ENCODE assay signal across 25 cellular contexts in the genomic region with DNA sequence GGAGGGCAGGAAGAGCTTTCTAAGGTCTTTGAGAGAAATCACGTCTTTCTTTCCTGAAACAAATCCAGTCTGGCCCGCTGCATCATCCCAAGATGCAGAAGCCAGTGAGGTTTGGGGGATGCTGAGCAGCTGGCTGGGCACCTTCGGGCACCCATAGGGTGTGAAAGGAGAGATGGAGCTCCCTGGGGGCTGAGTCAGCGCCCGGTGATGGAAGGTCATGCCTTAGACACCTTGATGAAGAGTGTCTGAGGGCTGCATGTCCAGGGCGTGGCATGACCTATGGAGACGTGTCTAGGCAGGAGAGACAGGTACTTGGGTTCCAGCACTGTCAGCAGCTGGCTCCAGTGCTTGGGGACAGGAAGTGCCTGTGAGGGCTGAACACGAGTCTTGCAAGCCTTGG.
"Had no signal": no experiment of that assay in that cellular context is flagged by ENCODE, and none has a peak within 500 bp of the region (broad histone marks: within the 10 kb centered on the region; RNA-seq: fewer than 3 reads in every experiment).

No MANE protein-coding gene starts in this region.

- H3K27me3 ChIP-seq: pancreas, right atrium auricular region, right lobe of liver, upper lobe of right lung had no signal

- H3K9me3 ChIP-seq: pancreas, right atrium auricular region, right lobe of liver, suprapubic skin, thoracic aorta, tibial artery, upper lobe of right lung had no signal

- H3K4me1 Mint-ChIP-seq: mesothelial cell of epicardium, naive B cell had no signal

- H3K4me3 Mint-ChIP-seq: mesothelial cell of epicardium; natural killer cell treated with Interleukin-12 subunit alpha and Interleukin-12 subunit beta and Interleukin-15 and Interleukin-18, amount 100 ng/mL, for 72 hours; stimulated activated naive CD8-positive, alpha-beta T cell treated with anti-CD3 and anti-CD28 coated beads, Interleukin-15, Interleukin-2, amounts not matched to agents 100 ng/mL and 50 ng/mL, for 24 hours had no signal

- H3K27ac ChIP-seq: hepatocyte, left ventricle myocardium inferior, pancreas, right atrium auricular region, right lobe of liver, suprapubic skin, thoracic aorta, tibial artery, upper lobe of right lung had no signal

- H3K79me2 ChIP-seq: hepatocyte had no signal

- H3K36me3 ChIP-seq: left ventricle myocardium inferior, pancreas, right atrium auricular region, right lobe of liver, suprapubic skin, thoracic aorta, tibial artery, upper lobe of right lung had no signal

- H2AFZ ChIP-seq: hepatocyte had no signal

- H3K4me3 ChIP-seq: hepatocyte, left ventricle myocardium inferior, lung, pancreas, right atrium auricular region, right lobe of liver, smooth muscle cell, suprapubic skin, thoracic aorta, tibial artery, upper lobe of right lung had no signal

- DNase-seq: islet precursor cell; left ventricle myocardium inferior; mesendoderm; naive B cell; nucleus accumbens; posterior cingulate gyrus; right lobe of liver; stimulated activated CD4-positive, alpha-beta T cell treated with anti-CD3 and anti-CD28 coated beads, Interleukin-12 subunit alpha, Interleukin-12 subunit beta, amount 100 ng/mL, for 4 hours; stimulated activated CD4-positive, alpha-beta T cell treated with anti-CD3 and anti-CD28 coated beads, Interleukin-15, amount 100 ng/mL, for 24 hours; stimulated activated CD4-positive, alpha-beta T cell treated with anti-CD3 and anti-CD28 coated beads, Interleukin-2, amount 100 ng/mL, for 24 hours; stimulated activated CD4-positive, alpha-beta T cell treated with anti-CD3 and anti-CD28 coated beads, Interleukin-4, amount 100 ng/mL, for 1 hour; stimulated activated naive CD4-positive, alpha-beta T cell; tibial artery; trophoblast cell; upper lobe of right lung had no signal

- H3K4me2 ChIP-seq: hepatocyte, smooth muscle cell had no signal

- H3K36me3 Mint-ChIP-seq: mesothelial cell of epicardium; naive B cell; natural killer cell treated with Interleukin-12 subunit alpha and Interleukin-12 subunit beta and Interleukin-15 and Interleukin-18, amount 100 ng/mL, for 72 hours had no signal

- H3K27ac Mint-ChIP-seq: mesothelial cell of epicardium; naive B cell; natural killer cell treated with Interleukin-12 subunit alpha and Interleukin-12 subunit beta and Interleukin-15 and Interleukin-18, amount 100 ng/mL, for 72 hours; stimulated activated naive CD8-positive, alpha-beta T cell treated with anti-CD3 and anti-CD28 coated beads, Interleukin-15, Interleukin-2, amounts not matched to agents 100 ng/mL and 50 ng/mL, for 24 hours had no signal

- H3K4me1 ChIP-seq: left ventricle myocardium inferior, pancreas, right atrium auricular region, right lobe of liver, suprapubic skin, tibial artery, upper lobe of right lung had no signal

- H3K9me3 Mint-ChIP-seq: natural killer cell treated with Interleukin-12 subunit alpha and Interleukin-12 subunit beta and Interleukin-15 and Interleukin-18, amount 100 ng/mL, for 72 hours; stimulated activated naive CD8-positive, alpha-beta T cell treated with anti-CD3 and anti-CD28 coated beads, Interleukin-15, Interleukin-2, amounts not matched to agents 100 ng/mL and 50 ng/mL, for 24 hours had no signal

- ATAC-seq: natural killer cell treated with Interleukin-12 subunit alpha and Interleukin-12 subunit beta and Interleukin-15 and Interleukin-18, amount 100 ng/mL, for 72 hours; pancreas; right lobe of liver; upper lobe of right lung had no signal
